In the genomic region with DNA sequence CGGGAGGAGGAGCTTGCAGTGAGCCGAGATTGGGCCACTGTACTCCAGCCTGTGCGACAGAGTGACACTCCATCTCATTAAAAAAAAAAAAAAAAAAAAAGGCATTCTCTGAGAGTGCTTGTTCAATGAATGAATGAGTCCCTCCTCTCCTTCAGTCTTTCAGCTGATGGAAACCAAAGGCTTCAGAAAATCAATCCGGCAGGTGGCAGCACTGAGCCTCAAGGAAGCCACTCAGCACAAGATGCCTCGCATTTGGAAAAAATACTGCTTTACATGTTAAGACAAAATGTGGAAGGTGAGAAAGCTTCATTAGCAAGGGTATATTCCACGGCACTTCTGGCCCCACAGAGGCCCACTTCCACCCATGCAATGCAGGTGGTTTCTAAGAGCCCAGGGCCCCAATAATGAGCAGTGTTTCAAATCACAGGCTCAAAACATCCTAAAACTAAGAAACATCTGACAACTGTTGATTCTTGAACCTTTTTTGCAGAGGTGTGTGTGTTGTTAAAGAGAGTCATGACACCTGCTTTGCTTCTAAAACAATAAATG, we compare ENCODE assay signal across 8 cellular contexts. TPM values are rescaled to one million over a fixed set of nuclear protein-coding genes. Genes with fewer than 3 reads are reported as not detected.
DNase-seq lines count a peak whose midpoint lies in the region; ATAC-seq and TF ChIP-seq lines count a peak whose summit lies in the region.

No MANE protein-coding gene starts in this region.

- H3K27me3 ChIP-seq in DOHH2 (ENCODE audit: control insufficient read depth, low read length) (no peaks in the 10 kb centered on the region), neutrophil (no peaks in the 10 kb centered on the region), subcutaneous abdominal adipose tissue (ENCODE audit: control insufficient read depth in 5 of 5, insufficient read depth in 4 of 5, low read length in 5 of 5) (no peaks in the 10 kb centered on the region)

- TF ChIP-seq CTCF in DOHH2 (IDR thresholded peaks at IDR 0.05; ENCODE audit: low read depth, low read length, poor library complexity, severe bottlenecking) (peak; percentile 71), RWPE1 (conservative IDR thresholded peaks at IDR 0.05; ENCODE audit: low read depth) (peak; percentile 88), fibroblast of pulmonary artery (IDR thresholded peaks at IDR 0.05; ENCODE audit: low read length, missing control alignments) (peak; percentile 82), neutrophil (IDR thresholded peaks at IDR 0.05) (peak; percentile 51)

- H3K36me3 ChIP-seq in DOHH2 (ENCODE audit: control insufficient read depth, low read length) (peaks cover 80% of the 10 kb centered on the region), neutrophil (peaks cover 79% of the 10 kb centered on the region), subcutaneous abdominal adipose tissue (ENCODE audit: control insufficient read depth in 5 of 5, insufficient read depth in 5 of 5, low read length in 5 of 5) (peaks cover 0 to 46% (median 36%) of the 10 kb centered on the region in 5 donors)

- peaks cover 25% of the 10 kb centered on the region for H3F3A ChIP-seq in DOHH2 (ENCODE audit: control insufficient read depth, insufficient read depth)

- CTCF ChIA-PET in RWPE1 (lab: Yijun Ruan, JAX), result interaction anchor here (0.5 to 1.7 kb wide), 19 partner anchors 11 to 464 kb away, joined by 3 to 14 read pairs (median 4); partner anchors contain the start of genes GRB2 and TMEM94

- no peak for ATAC-seq in HG02763 (IDR thresholded peaks at IDR 0.05; ENCODE audit: unreplicated experiment)

- no peaks in the 10 kb centered on the region for H3K9me2 ChIP-seq in DOHH2 (replicated peaks; ENCODE audit: control insufficient read depth, low read length)

- H3K79me2 ChIP-seq in DOHH2 (ENCODE audit: control insufficient read depth, low read length), result peaks cover 48% of the 10 kb centered on the region

- H3K4me1 ChIP-seq in DOHH2 (ENCODE audit: control insufficient read depth, low read length) (peaks cover 62% of the 10 kb centered on the region), neutrophil (ENCODE audit: control insufficient read depth in 1 of 2, insufficient read depth in 1 of 2, low read depth in 1 of 2, low read length in 1 of 2) (peaks cover 29 to 42% of the 10 kb centered on the region in 2 experiments), subcutaneous abdominal adipose tissue (ENCODE audit: control insufficient read depth in 5 of 5, insufficient read depth in 5 of 5, low read length in 5 of 5) (peaks cover 5 to 37% (median 23%) of the 10 kb centered on the region in 5 donors)

- no peaks in the 10 kb centered on the region for H4K20me1 ChIP-seq in DOHH2 (ENCODE audit: control insufficient read depth, insufficient read depth, low read depth, low read length)

- DNase-seq in M059J (ENCODE audit: low read depth) (peak; percentile 79), RWPE1 (ENCODE audit: low spot score) (peak; percentile 61), fibroblast of pulmonary artery (ENCODE audit: low read depth) (peak; percentile 93)
- peak; percentile 81 to 82 for DNase-seq in activated T-helper 1 cell treated with anti-CD3 and anti-CD28 coated beads, Interleukin-2, amount 50 U/mL, for 16 hours (ENCODE audit: low read depth in 1 of 2, low spot score in 1 of 2)

- H3K9me3 ChIP-seq in DOHH2 (ENCODE audit: control insufficient read depth, insufficient read depth, low read length) (no peaks in the 10 kb centered on the region), neutrophil (no peaks in the 10 kb centered on the region), subcutaneous abdominal adipose tissue (ENCODE audit: control insufficient read depth in 5 of 5, low read length in 5 of 5) (no peaks in the 10 kb centered on the region)

- H3K9ac ChIP-seq in subcutaneous abdominal adipose tissue (ENCODE audit: low read length in 5 of 5), result no peak overlapping the region

- peak overlapping the region; percentile 55 for H3K4me2 ChIP-seq in DOHH2 (ENCODE audit: low read length)

- peak overlapping the region; percentile 70 for H3K27ac ChIP-seq in DOHH2 (ENCODE audit: low read depth, low read length)
- H3K27ac ChIP-seq in RWPE1, result peak overlapping the region; percentile 11
- peak overlapping the region; percentile 73 for H3K27ac ChIP-seq in neutrophil
- peak overlapping the region; percentile 9 for H3K27ac ChIP-seq in subcutaneous abdominal adipose tissue (ENCODE audit: low read depth, low read length)

- POLR2A ChIA-PET in RWPE1 (lab: Yijun Ruan, JAX; ENCODE audit: low non-redundant PET), result no interaction called here

- H3K4me3 ChIP-seq in DOHH2 (ENCODE audit: low read length), result peak overlapping the region; percentile 26
- H3K4me3 ChIP-seq in fibroblast of pulmonary artery (replicated peaks; ENCODE audit: low read depth, low read length), result no peak overlapping the region
- no peak overlapping the region for H3K4me3 ChIP-seq in neutrophil (ENCODE audit: low read depth in 1 of 2, low read length in 1 of 2)
- H3K4me3 ChIP-seq in subcutaneous abdominal adipose tissue (ENCODE audit: low read depth in 1 of 5, low read length in 5 of 5), result no peak overlapping the region

RNA-seq across cellular contexts. Expression of gene SLC25A19, which starts 33.9 kb away (rescaled TPM):
- total RNA-seq in M059J (2014; rRNA removed; shearing (Covaris generic)), result 6.7 and 12.5 TPM in 2 replicates

RNA-seq across cellular contexts. Expression of gene MIF4GD, which starts 52.1 kb away (rescaled TPM):
- total RNA-seq in M059J (2014; rRNA removed; shearing (Covaris generic)), result 14.3 and 19.4 TPM in 2 replicates

Comparison
In these comparisons a context has a peak if more than half of its experiments do, and no peak if none do; other contexts are left out.
1. H3K27ac ChIP-seq: peak in every context shown above with its lines; median percentile 73 in neutrophil; 70 in DOHH2; 11 in RWPE1; 9 in subcutaneous abdominal adipose tissue.